In genomic region chr12:124183172-124183571, GRCh38 we compare ENCODE assay signal across 28 cellular contexts.
"Had no signal": no experiment of that assay in that cellular context is flagged by ENCODE, and none has a peak within 500 bp of the region (broad histone marks: within the 10 kb centered on the region; RNA-seq: fewer than 3 reads in every experiment).

No MANE protein-coding gene starts in this region.

- H3K4me3 ChIP-seq: left lung, lower lobe of right lung, neural progenitor cell, right atrium auricular region, right lobe of liver, smooth muscle cell, testis, thyroid gland, transverse colon, upper lobe of right lung had no signal

- ATAC-seq: left colon; left lung; lower lobe of right lung; naive thymus-derived CD8-positive, alpha-beta T cell; right lobe of liver; stimulated activated memory B cell treated with anti-CD40 and anti-IgM and Interleukin-4, amounts not matched to agents 10 μg/mL and 1 μg/mL and 100 μg/mL, for 72 hours; stimulated activated naive CD8-positive, alpha-beta T cell treated with anti-CD3 and anti-CD28 coated beads, Interleukin-15, amount 100 ng/mL, for 72 hours; upper lobe of right lung had no signal

- H3K36me3 Mint-ChIP-seq: naive thymus-derived CD8-positive, alpha-beta T cell; neural progenitor cell; stimulated activated memory B cell treated with anti-CD40 and anti-IgM and Interleukin-4, amounts not matched to agents 10 μg/mL and 1 μg/mL and 100 μg/mL, for 72 hours had no signal

- H3K9ac ChIP-seq: neural progenitor cell, parathyroid adenoma had no signal

- H3K9me3 Mint-ChIP-seq: naive thymus-derived CD8-positive, alpha-beta T cell; stimulated activated memory B cell treated with anti-CD40 and anti-IgM and Interleukin-4, amounts not matched to agents 10 μg/mL and 1 μg/mL and 100 μg/mL, for 72 hours; stimulated activated naive CD8-positive, alpha-beta T cell treated with anti-CD3 and anti-CD28 coated beads, Interleukin-15, amount 100 ng/mL, for 72 hours had no signal

- H3K9me3 ChIP-seq: left lung, lower lobe of right lung, neutrophil, right atrium auricular region, right lobe of liver, testis, thyroid gland, transverse colon, upper lobe of right lung had no signal

- H3K4me2 ChIP-seq: neural progenitor cell, smooth muscle cell had no signal

- H3K4me1 Mint-ChIP-seq: naive thymus-derived CD8-positive, alpha-beta T cell; stimulated activated memory B cell treated with anti-CD40 and anti-IgM and Interleukin-4, amounts not matched to agents 10 μg/mL and 1 μg/mL and 100 μg/mL, for 72 hours; stimulated activated naive CD8-positive, alpha-beta T cell treated with anti-CD3 and anti-CD28 coated beads, Interleukin-15, amount 100 ng/mL, for 72 hours had no signal

- H3K27me3 ChIP-seq: left lung, neural progenitor cell, neutrophil, right atrium auricular region, right lobe of liver, testis, thyroid gland, transverse colon, upper lobe of right lung had no signal

- H3K4me3 Mint-ChIP-seq: naive thymus-derived CD8-positive, alpha-beta T cell; nephron progenitor cell; neural progenitor cell; stimulated activated memory B cell treated with anti-CD40 and anti-IgM and Interleukin-4, amounts not matched to agents 10 μg/mL and 1 μg/mL and 100 μg/mL, for 72 hours; stimulated activated naive CD8-positive, alpha-beta T cell treated with anti-CD3 and anti-CD28 coated beads, Interleukin-15, amount 100 ng/mL, for 72 hours had no signal

- H3K27ac Mint-ChIP-seq: naive thymus-derived CD8-positive, alpha-beta T cell; nephron progenitor cell; stimulated activated memory B cell treated with anti-CD40 and anti-IgM and Interleukin-4, amounts not matched to agents 10 μg/mL and 1 μg/mL and 100 μg/mL, for 72 hours had no signal

- DNase-seq: hippocampal formation; kidney; left colon; left lung; lower lobe of right lung; mammary epithelial cell; mesenchymal stem cell; naive thymus-derived CD8-positive, alpha-beta T cell; nephron progenitor cell; occipital lobe; right lobe of liver; stimulated activated CD4-positive, alpha-beta T cell treated with anti-CD3 and anti-CD28 coated beads, Interleukin-1b, Interleukin-23, amount 100 ng/mL, for 48 hours; stimulated activated CD4-positive, alpha-beta T cell treated with anti-CD3 and anti-CD28 coated beads, Interleukin-2, amount 100 ng/mL, for 48 hours; stimulated activated CD4-positive, alpha-beta T cell treated with anti-CD3 and anti-CD28 coated beads, Interleukin-4, amount 100 ng/mL, for 4 hours; stimulated activated CD8-positive, alpha-beta memory T cell treated with anti-CD3 and anti-CD28 coated beads, Interleukin-4, amount 100 ng/mL, for 48 hours; stimulated activated naive CD4-positive, alpha-beta T cell treated with Interleukin-2 at 50 U/mL for 16 hours; stimulated activated naive CD8-positive, alpha-beta T cell treated with anti-CD3 and anti-CD28 coated beads, Interleukin-15, amount 100 ng/mL, for 72 hours; substantia nigra; testis; thyroid gland; transverse colon; upper lobe of right lung had no signal

- H2AFZ ChIP-seq: parathyroid adenoma had no signal

- H3K79me2 ChIP-seq: parathyroid adenoma had no signal

- H3K4me1 ChIP-seq: parathyroid adenoma, right lobe of liver, upper lobe of right lung had no signal

- H3K36me3 ChIP-seq: left lung, lower lobe of right lung, neural progenitor cell, neutrophil, right atrium auricular region, right lobe of liver, thyroid gland, transverse colon, upper lobe of right lung had no signal
